8 cellular contexts compared by ENCODE assay signal in genomic region chr16:30185683-30186421, GRCh38. TPM values are rescaled to one million over a fixed set of nuclear protein-coding genes. Genes with fewer than 3 reads are reported as not detected.
DNase-seq lines count a peak whose midpoint lies in the region; TF ChIP-seq lines count a peak whose summit lies in the region.

No MANE protein-coding gene starts in this region.

- no peak for TF ChIP-seq RAD21 in liver (IDR thresholded peaks at IDR 0.05)

- H3K9ac ChIP-seq in OCI-LY1 (ENCODE audit: low read length) (peak overlapping the region; percentile 97), liver (ENCODE audit: low read depth in 1 of 2, low read length in 2 of 2) (no peak overlapping the region)

- H3K4me3 ChIP-seq in OCI-LY1 (ENCODE audit: low read depth, low read length, poor library complexity, severe bottlenecking) (peak overlapping the region; percentile 87), liver (ENCODE audit: low read depth in 1 of 3, low read length in 3 of 3) (peak overlapping the region in 1 of 3 donors; percentile 10)

- H4K20me1 ChIP-seq in OCI-LY1 (ENCODE audit: insufficient read depth, low read length) = no peaks in the 10 kb centered on the region

- no peaks in the 10 kb centered on the region for H3F3A ChIP-seq in OCI-LY1 (ENCODE audit: insufficient read depth, low read length)

- peak; percentile 70 for TF ChIP-seq POLR2A in GM19099 (IDR thresholded peaks at IDR 0.05; ENCODE audit: extremely low read depth, insufficient read length, low read depth)

- H2AFZ ChIP-seq in OCI-LY1 (ENCODE audit: low read length) = no peak overlapping the region

- no peaks in the 10 kb centered on the region for H3K9me2 ChIP-seq in OCI-LY1 (ENCODE audit: low read depth, low read length)

- H3K27me3 ChIP-seq in OCI-LY1 (ENCODE audit: insufficient read depth, low read length) (no peaks in the 10 kb centered on the region), liver (ENCODE audit: control insufficient read depth in 4 of 4, insufficient read depth in 4 of 4, low read length in 3 of 4) (no peaks in the 10 kb centered on the region)

- TF ChIP-seq CTCF in OCI-LY1 (IDR thresholded peaks at IDR 0.05; ENCODE audit: low read length) = no peak
- TF ChIP-seq CTCF in liver (IDR thresholded peaks at IDR 0.05; ENCODE audit: low read depth, low read length, missing input control) = no peak

- H3K4me1 ChIP-seq in OCI-LY1 (ENCODE audit: insufficient read depth, low read length, severe bottlenecking) (peaks cover 37% of the 10 kb centered on the region), liver (ENCODE audit: control insufficient read depth in 4 of 4, insufficient read depth in 4 of 4, low read length in 3 of 4) (peaks cover 0 to 18% (median 2%) of the 10 kb centered on the region in 4 donors)

- peak; percentile 63 to 64 for DNase-seq in activated T-helper 1 cell treated with anti-CD3 and anti-CD28 coated beads, Interleukin-2, amount 50 U/mL, for 16 hours (ENCODE audit: low read depth in 1 of 2, low spot score in 1 of 2)
- peak; percentile 57 for DNase-seq in stimulated activated CD8-positive, alpha-beta memory T cell treated with anti-CD3 and anti-CD28 coated beads, Interleukin-7, amount 100 ng/mL, for 24 hours (ENCODE audit: low read depth)
- no peak for DNase-seq in NCI-H2029 treated with DMSO at 0.1 percent for 48 hours (lab: John Stamatoyannopoulos, UW)
- DNase-seq in NCI-H128 (lab: John Stamatoyannopoulos, UW; ENCODE audit: unreplicated experiment) = no peak
- no peak for DNase-seq in NCI-H1105 (lab: John Stamatoyannopoulos, UW)

- WGBS in liver = 79% methylated on average over 15 of the region's 15 CpGs

- H3K27ac ChIP-seq in OCI-LY1 (ENCODE audit: low read depth, low read length, poor library complexity, severe bottlenecking) (peak overlapping the region; percentile 98), liver (ENCODE audit: low read depth in 1 of 2, low read length in 2 of 2) (peak overlapping the region; percentile 62 to 67)

- H3K79me2 ChIP-seq in OCI-LY1 (ENCODE audit: insufficient read depth, low read length) = no peaks in the 10 kb centered on the region

- H3K36me3 ChIP-seq in OCI-LY1 (ENCODE audit: insufficient read depth, low read length) (peaks cover 40% of the 10 kb centered on the region), liver (ENCODE audit: control insufficient read depth in 4 of 4, insufficient read depth in 3 of 4, low read depth in 1 of 4, low read length in 3 of 4) (peaks cover 0 to 2% (median 0%) of the 10 kb centered on the region in 4 donors)

- peak overlapping the region; percentile 80 for H3K4me2 ChIP-seq in OCI-LY1 (ENCODE audit: low read length)

- H3K9me3 ChIP-seq in OCI-LY1 (ENCODE audit: low read length) (no peaks in the 10 kb centered on the region), liver (ENCODE audit: control insufficient read depth in 4 of 4, low read length in 3 of 4) (no peaks in the 10 kb centered on the region)

TF ChIP-seq in liver, 16 proteins besides CTCF, POLR2A, EP300 and RAD21:
- no peak for TF ChIP-seq ZBTB33 (IDR thresholded peaks at IDR 0.05)
- TF ChIP-seq REST (IDR thresholded peaks at IDR 0.05) = no peak
- TF ChIP-seq ATF3 (IDR thresholded peaks at IDR 0.05) = no peak
- TF ChIP-seq YY1 (IDR thresholded peaks at IDR 0.05) = no peak
- TF ChIP-seq JUND (IDR thresholded peaks at IDR 0.05) = no peak
- TF ChIP-seq TAF1 (conservative IDR thresholded peaks at IDR 0.05) = no peak
- peak in 1 of 2 donors; percentile 27 for TF ChIP-seq GABPA (IDR thresholded peaks at IDR 0.05 in 1 of 2, conservative IDR thresholded peaks at IDR 0.05 in 1 of 2)

RNA-seq across cellular contexts. Expression of gene CORO1A, which starts 2.5 kb away (rescaled TPM):
- 10 to 100 TPM; 12.7 to 26.7 TPM for total RNA-seq in liver
- polyA plus RNA-seq in liver = 10 to 100 TPM in 1 of 2 donors, 1 to 10 TPM in 1; 6.0 to 16.7 TPM

RNA-seq across cellular contexts. Expression of gene BOLA2B, which starts 7.6 kb away (rescaled TPM):
- 10 to 100 TPM; 21.2 to 79.8 TPM for total RNA-seq in liver
- 10 to 100 TPM; 47.6 to 66.0 TPM for polyA plus RNA-seq in liver

RNA-seq across cellular contexts. Expression of gene SLX1A, which starts 7.8 kb away (rescaled TPM):
- total RNA-seq in liver = 10 to 100 TPM; 37.1 to 37.9 TPM
- polyA plus RNA-seq in liver = 10 to 100 TPM; 46.1 to 55.2 TPM

RNA-seq across cellular contexts. Expression of gene SULT1A3, which starts 13.2 kb away (rescaled TPM):
- total RNA-seq in liver = 1 to 10 TPM; 2.8 to 9.4 TPM
- polyA plus RNA-seq in liver = 10 to 100 TPM; 12.6 to 13.8 TPM

Comparison
In these comparisons a context has a peak if more than half of its experiments do, and no peak if none do; other contexts are left out.
1. DNase-seq: peak in activated T-helper 1 cell treated with anti-CD3 and anti-CD28 coated beads, Interleukin-2, amount 50 U/mL, for 16 hours (2 of 2) and stimulated activated CD8-positive, alpha-beta memory T cell treated with anti-CD3 and anti-CD28 coated beads, Interleukin-7, amount 100 ng/mL, for 24 hours (single experiment); none in NCI-H2029 treated with DMSO at 0.1 percent for 48 hours (single experiment), NCI-H128 (single experiment) and NCI-H1105 (single experiment).